9 cellular contexts compared by ENCODE assay signal in genomic region chr16:2500937-2501750, GRCh38. TPM values are rescaled to one million over a fixed set of nuclear protein-coding genes. Genes with fewer than 3 reads are reported as not detected.
A peak's percentile ranks its signal among the peaks of the same experiment; 100 is the strongest.
DNase-seq lines count a peak whose midpoint lies in the region; ATAC-seq, FAIRE-seq and TF ChIP-seq lines count a peak whose summit lies in the region.
"Had no signal": no experiment of that assay in that cellular context is flagged by ENCODE, and none has a peak within 500 bp of the region (broad histone marks: within the 10 kb centered on the region; RNA-seq: fewer than 3 reads in every experiment).

No MANE protein-coding gene starts in this region.

- no peak overlapping the region for H3K14ac ChIP-seq in IMR-90 (replicated peaks; ENCODE audit: low read depth, low read length)

- no peak overlapping the region for H3K27ac ChIP-seq in IMR-90 (ENCODE audit: insufficient read depth, low read length)

- peaks cover 9% of the 10 kb centered on the region for H3K4me1 ChIP-seq in IMR-90 (ENCODE audit: control insufficient read depth, insufficient read depth, low read length)

- H3K4me3 Mint-ChIP-seq in nephron progenitor cell, result peak overlapping the region; percentile 36

- TF ChIP-seq CTCF in GM10248 (IDR thresholded peaks at IDR 0.05; ENCODE audit: control extremely low read depth, extremely low read depth, low read depth, missing control alignments) (peak; percentile 94), IMR-90 (conservative IDR thresholded peaks at IDR 0.05; ENCODE audit: low read depth, low read length) (peak; percentile 96), fibroblast of pulmonary artery (IDR thresholded peaks at IDR 0.05; ENCODE audit: low read length, missing control alignments) (peak; percentile 92), nephron progenitor cell (IDR thresholded peaks at IDR 0.05) (peak; percentile 99)

- peaks cover 3% of the 10 kb centered on the region for H3K27me3 Mint-ChIP-seq in nephron progenitor cell (ENCODE audit: low read depth, poor library complexity)

- no peak overlapping the region for H4K91ac ChIP-seq in IMR-90 (ENCODE audit: insufficient read depth, low read depth, low read length)

- no peak overlapping the region for H2AK5ac ChIP-seq in IMR-90 (ENCODE audit: low read depth, low read length)

- peaks cover 6% of the 10 kb centered on the region for H3K36me3 Mint-ChIP-seq in nephron progenitor cell (ENCODE audit: low read depth)

- 0 out of 2 replicates have a peak, but pooled peaks have one; percentile 29 for TF ChIP-seq POLR2A in IMR-90 (IDR thresholded peaks at IDR 0.05; ENCODE audit: low read depth, low read length)

- H3K23ac ChIP-seq in IMR-90 (ENCODE audit: low read depth, low read length), result no peak overlapping the region

- in situ Hi-C loops in IMR-90 (cut with MboI; ENCODE audit: low sequenced_read_pairs), result loop anchor here (10.0 kb wide), 1 partner anchor 246 kb away; the partner anchor contains the start of gene ECI1

- H2BK15ac ChIP-seq in IMR-90 (ENCODE audit: low read depth, low read length), result no peak overlapping the region

- H3K36me3 ChIP-seq in IMR-90 (ENCODE audit: control insufficient read depth, insufficient read depth, low read length), result peaks cover 17% of the 10 kb centered on the region; the same call in 1 of the 2 replicates

- dilution Hi-C loops in IMR-90 (cut with HindIII; ENCODE audit: low sequenced_read_pairs, unreplicated experiment), result no loop called here

- DNase-seq in GM10248 (ENCODE audit: extremely low spot score), result peak; percentile 89
- peak; percentile 69 for DNase-seq in IMR-90
- DNase-seq in RCC 7860 (ENCODE audit: low spot score), result peak; percentile 66
- DNase-seq in activated T-helper 1 cell treated with anti-CD3 and anti-CD28 coated beads, Interleukin-2, amount 50 U/mL, for 16 hours (ENCODE audit: low read depth in 1 of 2, low spot score in 1 of 2), result peak; percentile 63 to 70
- peak; percentile 86 for DNase-seq in fibroblast of pulmonary artery (ENCODE audit: low read depth)
- DNase-seq in nephron progenitor cell, result peak; percentile 94
- DNase-seq in stimulated activated naive CD4-positive, alpha-beta T cell treated with Interleukin-2 at 50 U/mL for 16 hours (lab: John Stamatoyannopoulos, UW), result peak; percentile 68

- no peaks in the 10 kb centered on the region for H3K9me3 Mint-ChIP-seq in nephron progenitor cell

- no peak overlapping the region for H3K56ac ChIP-seq in IMR-90 (ENCODE audit: extremely low read depth, insufficient read depth, low read length)

- no peak overlapping the region for H3K4me3 ChIP-seq in IMR-90 (ENCODE audit: insufficient read depth, low read depth, low read length)
- H3K4me3 ChIP-seq in fibroblast of pulmonary artery (replicated peaks; ENCODE audit: low read depth, low read length), result no peak overlapping the region
- H3K4me3 ChIP-seq: skin epidermis had no signal

- H4K20me1 ChIP-seq in IMR-90 (ENCODE audit: insufficient read depth, low read length), result peaks cover 17% of the 10 kb centered on the region

- no peak overlapping the region for H3K18ac ChIP-seq in IMR-90 (ENCODE audit: low read depth, low read length)

- peaks cover 3 to 21% of the 10 kb centered on the region in 2 experiments; a peak in 2 of 4 replicates for H3K79me1 ChIP-seq in IMR-90 (ENCODE audit: low read depth in 1 of 2, low read length in 2 of 2)

- no peaks in the 10 kb centered on the region for H3K9me3 ChIP-seq in IMR-90 (ENCODE audit: control insufficient read depth, insufficient read depth, low read length)

- H2AK9ac ChIP-seq in IMR-90 (replicated peaks; ENCODE audit: low read depth, low read length, poor library complexity), result peak overlapping the region; percentile 53

- H3K4ac ChIP-seq in IMR-90 (ENCODE audit: low read depth, low read length), result no peak overlapping the region

- TF ChIP-seq RAD21 in IMR-90 (IDR thresholded peaks at IDR 0.05; ENCODE audit: low read length), result peak; percentile 95

- no peak overlapping the region for H2BK5ac ChIP-seq in IMR-90 (ENCODE audit: low read depth, low read length, poor library complexity, severe bottlenecking)

- peak overlapping the region; percentile 88 for H2AFZ ChIP-seq in IMR-90 (replicated peaks; ENCODE audit: low read length, poor library complexity)

- no peak overlapping the region for H3K27ac Mint-ChIP-seq in nephron progenitor cell

- intact Hi-C loops in IMR-90 (cut with micrococcal nuclease), result loop anchor here (1.0 to 2.0 kb wide), 3 partner anchors 27 to 161 kb away; partner anchors contain the start of gene ABCA3

- H4K5ac ChIP-seq in IMR-90 (ENCODE audit: low read depth, low read length), result no peak overlapping the region

- H3K4me2 ChIP-seq in IMR-90 (ENCODE audit: low read depth, low read length), result peak overlapping the region; percentile 1; the same call in 1 of the 2 replicates

- no peak overlapping the region for H3K9ac ChIP-seq in IMR-90 (ENCODE audit: low read depth, low read length)

- CTCF ChIA-PET in GM10248 (lab: Yijun Ruan, JAX), result interaction anchor here (0.6 to 3.9 kb wide), 46 partner anchors 10 to 348 kb away, joined by 3 to 36 read pairs (median 3); partner anchors contain the start of genes ABCA3, AMDHD2, CCNF and ECI1
- CTCF ChIA-PET in IMR-90 (lab: Yijun Ruan, JAX), result interaction anchor here (0.7 to 1.0 kb wide), 3 partner anchors 12 to 33 kb away, joined by 3 to 4 read pairs (median 3); no protein-coding TSS in a partner anchor

- H3K9me1 ChIP-seq in IMR-90 (ENCODE audit: insufficient read depth, low read length), result no peaks in the 10 kb centered on the region

- no peak for FAIRE-seq in RCC 7860 (lab: Jason Lieb, UNC)

- WGBS in IMR-90 (ENCODE audit: extremely low coverage in 2 of 2, insufficient read length in 1 of 2), 2 experiments, result 54% methylated on average over 10 of the region's 22 CpGs; no CpG with 5 or more reads in 1 of the 2 experiments

- ATAC-seq in IMR-90 (ENCODE audit: low read depth), result peak; percentile 97
- no peak for ATAC-seq in HG02623 (IDR thresholded peaks at IDR 0.05; ENCODE audit: unreplicated experiment)

- H3K4me1 Mint-ChIP-seq in nephron progenitor cell, result peaks cover 37% of the 10 kb centered on the region

- no peak overlapping the region for H2BK120ac ChIP-seq in IMR-90 (ENCODE audit: low read depth, low read length)

- BruUV-seq in IMR-90 (replicated peaks; lab: Mats Ljungman, UMichigan), result no TSS peak

- no peak overlapping the region for H2BK20ac ChIP-seq in IMR-90 (ENCODE audit: low read depth, low read length)

- H3K27me3 ChIP-seq in IMR-90 (ENCODE audit: control insufficient read depth, insufficient read depth, low read length), result no peaks in the 10 kb centered on the region

- POLR2A ChIA-PET in GM10248 (lab: Yijun Ruan, JAX) (interaction anchor here (1.0 kb wide), 1 partner anchor 346 kb away, joined by 3 read pairs; the partner anchor contains the start of gene TRAF7), IMR-90 (lab: Charles Lee; ENCODE audit: unreplicated experiment) (no interaction called here)

- H4K8ac ChIP-seq in IMR-90 (ENCODE audit: low read depth in 2 of 2, low read length in 2 of 2), result no peak overlapping the region

TF ChIP-seq in IMR-90, 13 proteins besides CTCF, POLR2A, EP300 and RAD21:
- TF ChIP-seq USF2 (IDR thresholded peaks at IDR 0.05; ENCODE audit: low read depth, low read length) (peak; percentile 49), SMC3 (IDR thresholded peaks at IDR 0.05; ENCODE audit: low read depth, low read length) (peak; percentile 83), MAZ (IDR thresholded peaks at IDR 0.05; ENCODE audit: borderline replicate concordance, low read depth, low read length) (peak; percentile 51; the same call in 1 of the 2 replicates), BHLHE40 (IDR thresholded peaks at IDR 0.05; ENCODE audit: low read depth, low read length) (peak; percentile 24; the same call in 1 of the 2 replicates), RCOR1 (IDR thresholded peaks at IDR 0.05; ENCODE audit: insufficient replicate concordance, low read length) (no peak), MXI1 (IDR thresholded peaks at IDR 0.05; ENCODE audit: borderline replicate concordance, low read depth, low read length) (peak; percentile 38; the same call in 1 of the 2 replicates), MAFK (IDR thresholded peaks at IDR 0.05; ENCODE audit: low read depth, low read length) (no peak)
TF ChIP-seq in IMR-90: peak in this region for 5.

RNA-seq across cellular contexts. Expression of gene ATP6V0C, which starts 12.6 kb away (rescaled TPM):
- 8.4 and 8.6 TPM in 2 replicates for total RNA-seq in IMR-90 (2012; rRNA removed)
- polyA plus RNA-seq in IMR-90 (2012; rRNA removed), result 107 and 108 TPM in 2 replicates
- polyA plus RNA-seq in IMR-90 (2012; cell fraction: cytosol; rRNA removed), result 182 and 333 TPM in 2 replicates
- polyA plus RNA-seq in IMR-90 (2012; cell fraction: nucleus; rRNA removed; ENCODE audit: low replicate concordance), result 64.7 and 163 TPM in 2 replicates

RNA-seq across cellular contexts. Expression of gene AMDHD2, which starts 19.0 kb away (rescaled TPM):
- total RNA-seq in IMR-90 (2012; rRNA removed), result 10.0 and 10.6 TPM in 2 replicates
- polyA plus RNA-seq in IMR-90 (2012; rRNA removed), result 30.3 and 30.8 TPM in 2 replicates
- 11.5 and 21.8 TPM in 2 replicates for polyA plus RNA-seq in IMR-90 (2012; cell fraction: cytosol; rRNA removed)
- polyA plus RNA-seq in IMR-90 (2012; cell fraction: nucleus; rRNA removed; ENCODE audit: low replicate concordance), result 189 and 533 TPM in 2 replicates

RNA-seq across cellular contexts. Expression of gene TBC1D24, which starts 26.2 kb away (rescaled TPM):
- total RNA-seq in IMR-90 (2012; rRNA removed), result 7.5 and 8.6 TPM in 2 replicates
- 13.4 and 16.2 TPM in 2 replicates for polyA plus RNA-seq in IMR-90 (2012; rRNA removed)
- 6.5 and 11.7 TPM in 2 replicates for polyA plus RNA-seq in IMR-90 (2012; cell fraction: cytosol; rRNA removed)
- polyA plus RNA-seq in IMR-90 (2012; cell fraction: nucleus; rRNA removed; ENCODE audit: low replicate concordance), result 28.4 and 53.0 TPM in 2 replicates

RNA-seq across cellular contexts. Expression of gene NTN3, which starts 30.0 kb away (rescaled TPM):
- total RNA-seq in IMR-90 (2012; rRNA removed), result 0.18 and 0.28 TPM in 2 replicates
- polyA plus RNA-seq in IMR-90 (2012; rRNA removed), result 0.38 and 0.72 TPM in 2 replicates
- polyA plus RNA-seq in IMR-90 (2012; cell fraction: cytosol; rRNA removed), result 0.44 and 0.96 TPM in 2 replicates
- 0.72 and 2.1 TPM in 2 replicates for polyA plus RNA-seq in IMR-90 (2012; cell fraction: nucleus; rRNA removed; ENCODE audit: low replicate concordance)

RNA-seq across cellular contexts. Expression of gene CEMP1, which starts 30.1 kb away (rescaled TPM):
- total RNA-seq in IMR-90 (2012; rRNA removed), result not detected in 2 replicates
- not detected in 2 replicates for polyA plus RNA-seq in IMR-90 (2012; rRNA removed)
- not detected in 2 replicates for polyA plus RNA-seq in IMR-90 (2012; cell fraction: cytosol; rRNA removed)
- polyA plus RNA-seq in IMR-90 (2012; cell fraction: nucleus; rRNA removed; ENCODE audit: low replicate concordance), result not detected in 2 replicates
